In genomic region chr15:45635763-45636292, GRCh38 we compare ENCODE assay signal across 7 cellular contexts. TPM values are rescaled to one million over a fixed set of nuclear protein-coding genes. Genes with fewer than 3 reads are reported as not detected.
DNase-seq lines count a peak whose midpoint lies in the region; ATAC-seq and TF ChIP-seq lines count a peak whose summit lies in the region.

No MANE protein-coding gene starts in this region.

- no peak overlapping the region for H3K27ac ChIP-seq in HEK293 (ENCODE audit: extremely low read depth, low read depth, low read length)

- POLR2A ChIA-PET in HEK293 (lab: Yijun Ruan, JAX) (no interaction called here), activated B cell treated with CpG ODN at 0.5 μM for 24 hours (lab: Charles Lee) (interaction anchor here (0.6 to 1.4 kb wide), 7 partner anchors 48 to 955 kb away, joined by 3 to 9 read pairs (median 4); partner anchors contain the start of gene BLOC1S6)

- DNase-seq in activated B cell treated with CpG ODN at 0.5 μM for 24 hours (no peak), MV-4-11 (lab: John Stamatoyannopoulos, UW) (no peak)

- no peak for TF ChIP-seq CTCF in HEK293 (tag by site-specific recombination; IDR thresholded peaks at IDR 0.05)
- TF ChIP-seq CTCF in activated B cell treated with CpG ODN at 0.5 μM for 24 hours (IDR thresholded peaks at IDR 0.05), result no peak

- H3K36me3 ChIP-seq in HEK293 (ENCODE audit: control insufficient read depth in 2 of 2, insufficient read depth in 1 of 2, low read length in 2 of 2), result no peaks in the 10 kb centered on the region

- no peaks in the 10 kb centered on the region for H3K9me3 Mint-ChIP-seq in activated B cell treated with CpG ODN at 0.5 μM for 24 hours
- H3K9me3 Mint-ChIP-seq in stimulated activated memory B cell treated with anti-CD40 and anti-IgM and Interleukin-4, amounts not matched to agents 10 μg/mL and 1 μg/mL and 100 μg/mL, for 72 hours, result no peaks in the 10 kb centered on the region

- H3K9me3 ChIP-seq in HEK293 (ENCODE audit: control insufficient read depth, insufficient read depth, low read depth, low read length), result no peaks in the 10 kb centered on the region

- H3K27me3 Mint-ChIP-seq in activated B cell treated with CpG ODN at 0.5 μM for 24 hours, result no peaks in the 10 kb centered on the region
- no peaks in the 10 kb centered on the region for H3K27me3 Mint-ChIP-seq in stimulated activated memory B cell treated with anti-CD40 and anti-IgM and Interleukin-4, amounts not matched to agents 10 μg/mL and 1 μg/mL and 100 μg/mL, for 72 hours

- CTCF ChIA-PET in HEK293 (lab: Yijun Ruan, JAX) (interaction anchor here (0.6 to 1.6 kb wide), 2 partner anchors 9 to 46 kb away, joined by 4 read pairs; no protein-coding TSS in a partner anchor), activated B cell treated with CpG ODN at 0.5 μM for 24 hours (lab: Charles Lee) (no interaction called here)

- intact Hi-C loops in activated B cell treated with CpG ODN at 0.5 μM for 24 hours (cut with micrococcal nuclease), result loop anchor here (1.0 to 2.0 kb wide), 3 partner anchors 49 to 437 kb away; partner anchors contain the start of gene BLOC1S6

- H3K36me3 Mint-ChIP-seq in activated B cell treated with CpG ODN at 0.5 μM for 24 hours (ENCODE audit: low read depth), result peaks cover 8% of the 10 kb centered on the region
- peaks cover 9% of the 10 kb centered on the region for H3K36me3 Mint-ChIP-seq in stimulated activated memory B cell treated with anti-CD40 and anti-IgM and Interleukin-4, amounts not matched to agents 10 μg/mL and 1 μg/mL and 100 μg/mL, for 72 hours

- peak overlapping the region; percentile 40 for H3K4me3 ChIP-seq in HEK293 (ENCODE audit: low read depth, low read length)
- peak overlapping the region; percentile 55 for H3K4me3 ChIP-seq in iPS-11a (ENCODE audit: low read depth, low read length)

- H3K4me3 Mint-ChIP-seq in activated B cell treated with CpG ODN at 0.5 μM for 24 hours, result peak overlapping the region; percentile 96
- peak overlapping the region; percentile 96 for H3K4me3 Mint-ChIP-seq in stimulated activated memory B cell treated with anti-CD40 and anti-IgM and Interleukin-4, amounts not matched to agents 10 μg/mL and 1 μg/mL and 100 μg/mL, for 72 hours

- H3K4me1 ChIP-seq in HEK293 (ENCODE audit: control insufficient read depth, insufficient read depth, low read length), result no peaks in the 10 kb centered on the region; the same call in 1 of the 2 replicates

- peak overlapping the region; percentile 94 for H3K27ac Mint-ChIP-seq in activated B cell treated with CpG ODN at 0.5 μM for 24 hours
- H3K27ac Mint-ChIP-seq in stimulated activated memory B cell treated with anti-CD40 and anti-IgM and Interleukin-4, amounts not matched to agents 10 μg/mL and 1 μg/mL and 100 μg/mL, for 72 hours, result peak overlapping the region; percentile 89

- ATAC-seq in activated B cell treated with CpG ODN at 0.5 μM for 24 hours (ENCODE audit: low read depth), result no peak
- ATAC-seq in stimulated activated memory B cell treated with anti-CD40 and anti-IgM and Interleukin-4, amounts not matched to agents 10 μg/mL and 1 μg/mL and 100 μg/mL, for 72 hours, result no peak
- no peak for ATAC-seq in HG03097 (IDR thresholded peaks at IDR 0.05; ENCODE audit: low FRiP score, unreplicated experiment)
- ATAC-seq in GM19463 (IDR thresholded peaks at IDR 0.05; ENCODE audit: unreplicated experiment), result no peak

- peaks cover 33% of the 10 kb centered on the region for H3K4me1 Mint-ChIP-seq in activated B cell treated with CpG ODN at 0.5 μM for 24 hours
- H3K4me1 Mint-ChIP-seq in stimulated activated memory B cell treated with anti-CD40 and anti-IgM and Interleukin-4, amounts not matched to agents 10 μg/mL and 1 μg/mL and 100 μg/mL, for 72 hours, result peaks cover 39% of the 10 kb centered on the region

TF ChIP-seq in HEK293, 187 proteins besides CTCF, POLR2A, EP300 and RAD21:
- TF ChIP-seq ZNF423 (tag by site-specific recombination; IDR thresholded peaks at IDR 0.05) (no peak), GLIS2 (tag by site-specific recombination; IDR thresholded peaks at IDR 0.05) (no peak), ZNF280C (tag by site-specific recombination; IDR thresholded peaks at IDR 0.05) (no peak), SCRT1 (tag by site-specific recombination; IDR thresholded peaks at IDR 0.05; ENCODE audit: borderline replicate concordance) (no peak), KLF9 (tag by site-specific recombination; IDR thresholded peaks at IDR 0.05; ENCODE audit: low read depth) (no peak), ZNF140 (tag by site-specific recombination; IDR thresholded peaks at IDR 0.05) (no peak), ZBTB26 (tag by site-specific recombination; optimal IDR thresholded peaks at IDR 0.05) (no peak), ZNF792 (tag by site-specific recombination; IDR thresholded peaks at IDR 0.05) (no peak), ZBTB6 (tag by site-specific recombination; IDR thresholded peaks at IDR 0.05) (no peak), ZBTB11 (tag by site-specific recombination; conservative IDR thresholded peaks at IDR 0.05; ENCODE audit: low read depth) (no peak)

RNA-seq across cellular contexts. Expression of gene SQOR, which starts 1.0 kb away (rescaled TPM):
- 39.2 and 44.9 TPM in 2 replicates for total RNA-seq in activated B cell treated with CpG ODN at 0.5 μM for 24 hours

RNA-seq across cellular contexts. Expression of gene BLOC1S6, which starts 48.6 kb away (rescaled TPM):
- 39.4 and 41.2 TPM in 2 replicates for total RNA-seq in activated B cell treated with CpG ODN at 0.5 μM for 24 hours
